In the genomic region with DNA sequence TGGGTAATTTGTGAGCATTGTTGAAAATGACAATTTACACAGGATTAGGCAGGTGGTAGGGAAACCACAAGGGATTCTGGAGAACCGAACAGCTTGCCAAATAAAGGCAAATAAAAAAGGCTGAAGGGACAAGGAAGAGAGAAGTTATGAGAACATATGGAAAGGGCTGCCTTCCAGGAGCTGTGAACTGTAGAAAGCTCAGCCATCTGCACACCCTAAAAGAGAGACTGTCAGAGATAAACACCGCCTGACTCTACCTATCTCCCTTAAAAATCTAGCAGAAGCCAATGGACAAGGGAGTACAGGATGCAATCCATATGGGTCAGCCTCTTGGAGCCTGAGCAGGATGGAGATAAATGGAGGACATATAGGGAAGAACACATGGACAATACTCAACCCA, we compare ENCODE assay signal across 35 cellular contexts. TPM values are rescaled to one million over a fixed set of nuclear protein-coding genes. Genes with fewer than 3 reads are reported as not detected.
"Had no signal": no experiment of that assay in that cellular context is flagged by ENCODE, and none has a peak within 500 bp of the region (broad histone marks: within the 10 kb centered on the region; RNA-seq: fewer than 3 reads in every experiment).

No MANE protein-coding gene starts in this region.

- H3K4me3 Mint-ChIP-seq: activated naive CD4-positive, alpha-beta T cell treated with anti-CD3 and anti-CD28 coated beads for 36 hours; activated naive CD8-positive, alpha-beta T cell treated with anti-CD3 and anti-CD28 coated beads for 36 hours; brain; mesothelial cell of epicardium; naive B cell; nephron progenitor cell had no signal

- FAIRE-seq: endothelial cell of umbilical vein, keratinocyte, TTC549 had no signal

- ATAC-seq: gastroesophageal sphincter; left cardiac atrium; left ventricle myocardium superior; sciatic nerve; stimulated activated naive CD8-positive, alpha-beta T cell treated with anti-CD3 and anti-CD28 coated beads, Interleukin-15, Interleukin-2, amounts not matched to agents 100 U/mL and 50 U/mL, for 24 hours had no signal

- H3K4me3 ChIP-seq: adrenal gland, ascending aorta, cardiac muscle cell, gastroesophageal sphincter, hepatocyte, skin epidermis, thoracic aorta, uterus had no signal

- H3K27ac Mint-ChIP-seq: activated naive CD4-positive, alpha-beta T cell treated with anti-CD3 and anti-CD28 coated beads for 36 hours; activated naive CD8-positive, alpha-beta T cell treated with anti-CD3 and anti-CD28 coated beads for 36 hours; brain; mesothelial cell of epicardium; naive B cell; nephron progenitor cell; progenitor cell of endocrine pancreas had no signal

- H3K27me3 Mint-ChIP-seq: brain, progenitor cell of endocrine pancreas had no signal

- DNase-seq: activated CD4-positive, alpha-beta T cell treated with anti-CD3 and anti-CD28 coated beads for 4 hours; activated CD4-positive, alpha-beta T cell treated with anti-CD3 and anti-CD28 coated beads, Interleukin-2, amount 50 U/mL, for 48 hours; activated CD8-positive, alpha-beta memory T cell treated with anti-CD3 and anti-CD28 coated beads for 24 hours; activated effector memory CD4-positive, alpha-beta T cell treated with anti-CD3 and anti-CD28 coated beads, Interleukin-2, amount 50 U/mL, for 16 hours; activated naive CD4-positive, alpha-beta T cell treated with anti-CD3 and anti-CD28 coated beads for 36 hours; activated naive CD8-positive, alpha-beta T cell treated with anti-CD3 and anti-CD28 coated beads for 36 hours; adrenal gland; cortex of kidney; left cardiac atrium; left ventricle myocardium superior; mammary epithelial cell; naive B cell; nephron progenitor cell; stimulated activated CD4-positive, alpha-beta T cell treated with anti-CD3 and anti-CD28 coated beads, Interleukin-12 subunit alpha, Interleukin-12 subunit beta, amount 100 ng/mL, for 4 hours; stimulated activated CD4-positive, alpha-beta T cell treated with anti-CD3 and anti-CD28 coated beads, Interleukin-4, amount 100 ng/mL, for 1 hour; stimulated activated naive CD8-positive, alpha-beta T cell treated with anti-CD3 and anti-CD28 coated beads, Interleukin-15, Interleukin-2, amounts not matched to agents 100 U/mL and 50 U/mL, for 24 hours; trophoblast cell; uterus had no signal

- H3K9me3 Mint-ChIP-seq: activated naive CD4-positive, alpha-beta T cell treated with anti-CD3 and anti-CD28 coated beads for 36 hours; activated naive CD8-positive, alpha-beta T cell treated with anti-CD3 and anti-CD28 coated beads for 36 hours; nephron progenitor cell had no signal

- H3K36me3 Mint-ChIP-seq: activated naive CD8-positive, alpha-beta T cell treated with anti-CD3 and anti-CD28 coated beads for 36 hours; brain; mesothelial cell of epicardium; naive B cell had no signal

- H3K4me1 Mint-ChIP-seq: activated naive CD8-positive, alpha-beta T cell treated with anti-CD3 and anti-CD28 coated beads for 36 hours; brain; mesothelial cell of epicardium; naive B cell; nephron progenitor cell had no signal

RNA-seq across cellular contexts. Expression of gene SLC17A1, which starts 12.7 kb away (rescaled TPM):
- total RNA-seq: activated naive CD4-positive, alpha-beta T cell treated with anti-CD3 and anti-CD28 coated beads for 36 hours; activated naive CD8-positive, alpha-beta T cell treated with anti-CD3 and anti-CD28 coated beads for 36 hours; ascending aorta; cardiac muscle cell; chondrocyte; endothelial cell of umbilical vein; fibroblast of lung; fibroblast of villous mesenchyme; gastroesophageal sphincter; left cardiac atrium; left ventricle myocardium superior; mammary epithelial cell; mesothelial cell of epicardium; osteocyte; progenitor cell of endocrine pancreas; sciatic nerve; thoracic aorta; uterus had no signal

RNA-seq across cellular contexts. Expression of gene SLC17A3, which starts 29.5 kb away (rescaled TPM):
- total RNA-seq: activated naive CD4-positive, alpha-beta T cell treated with anti-CD3 and anti-CD28 coated beads for 36 hours; activated naive CD8-positive, alpha-beta T cell treated with anti-CD3 and anti-CD28 coated beads for 36 hours; ascending aorta; cardiac muscle cell; chondrocyte; endothelial cell of umbilical vein; fibroblast of lung; fibroblast of villous mesenchyme; gastroesophageal sphincter; left cardiac atrium; left ventricle myocardium superior; mammary epithelial cell; mesothelial cell of epicardium; osteocyte; sciatic nerve; uterus had no signal
